Comparison of ENCODE assay signal across 9 cellular contexts in genomic region chr9:14400658-14400995, GRCh38.
DNase-seq lines count a peak whose midpoint lies in the region; ATAC-seq and TF ChIP-seq lines count a peak whose summit lies in the region.
"Had no signal": no experiment of that assay in that cellular context is flagged by ENCODE, and none has a peak within 500 bp of the region (broad histone marks: within the 10 kb centered on the region; RNA-seq: fewer than 3 reads in every experiment).

No MANE protein-coding gene starts in this region.

- CTCF ChIA-PET in activated CD4-positive, alpha-beta T cell treated with anti-CD3 and anti-CD28 coated beads, Interleukin-2, amount 10 ng/mL, durations not matched to agents 7 days and 5 days (lab: Charles Lee), result no interaction called here

- H3K4me2 ChIP-seq in skeletal muscle satellite cell (ENCODE audit: low read length), result peak overlapping the region; percentile 73

- H3K27ac Mint-ChIP-seq in activated CD4-positive, alpha-beta T cell treated with anti-CD3 and anti-CD28 coated beads, Interleukin-2, amount 10 ng/mL, durations not matched to agents 7 days and 5 days, result no peak overlapping the region

- POLR2A ChIA-PET in activated CD4-positive, alpha-beta T cell treated with anti-CD3 and anti-CD28 coated beads, Interleukin-2, amount 10 ng/mL, durations not matched to agents 7 days and 5 days (lab: Charles Lee), result no interaction called here

- H3K4me1 Mint-ChIP-seq in activated CD4-positive, alpha-beta T cell treated with anti-CD3 and anti-CD28 coated beads, Interleukin-2, amount 10 ng/mL, durations not matched to agents 7 days and 5 days, result no peaks in the 10 kb centered on the region
- H3K4me1 Mint-ChIP-seq: central memory CD8-positive, alpha-beta T cell had no signal

- ATAC-seq in GM19324 (IDR thresholded peaks at IDR 0.05; ENCODE audit: low FRiP score, unreplicated experiment), result no peak

- H3K9me3 Mint-ChIP-seq in activated CD4-positive, alpha-beta T cell treated with anti-CD3 and anti-CD28 coated beads, Interleukin-2, amount 10 ng/mL, durations not matched to agents 7 days and 5 days, result no peaks in the 10 kb centered on the region
- H3K9me3 Mint-ChIP-seq: central memory CD8-positive, alpha-beta T cell had no signal

- no peaks in the 10 kb centered on the region for H3K9me3 ChIP-seq in adrenal gland (replicated peaks in 1 of 3)
- no peaks in the 10 kb centered on the region for H3K9me3 ChIP-seq in right atrium auricular region
- H3K9me3 ChIP-seq in skeletal muscle satellite cell (replicated peaks; ENCODE audit: low read length), result no peaks in the 10 kb centered on the region

- H3K27me3 ChIP-seq in adrenal gland, result no peaks in the 10 kb centered on the region
- H3K27me3 ChIP-seq in right atrium auricular region, result no peaks in the 10 kb centered on the region
- H3K27me3 ChIP-seq in skeletal muscle satellite cell (ENCODE audit: control insufficient read depth, insufficient read depth, low read length), result peaks cover 84% of the 10 kb centered on the region

- TF ChIP-seq CTCF in AG10803 (conservative IDR thresholded peaks at IDR 0.05; ENCODE audit: low read length) (peak; percentile 73), adrenal gland (IDR thresholded peaks at IDR 0.05) (peak in 4 of 6 experiments; percentile 5 to 48 (median 36)), right atrium auricular region (IDR thresholded peaks at IDR 0.05) (peak; percentile 28 to 71)

- H3K36me3 ChIP-seq in adrenal gland (replicated peaks in 1 of 2) (no peaks in the 10 kb centered on the region), right atrium auricular region (no peaks in the 10 kb centered on the region), skeletal muscle satellite cell (ENCODE audit: insufficient read depth, low read length) (no peaks in the 10 kb centered on the region)

- no peak overlapping the region for H3K27ac ChIP-seq in adrenal gland
- H3K27ac ChIP-seq in right atrium auricular region, result no peak overlapping the region

- H3K4me3 ChIP-seq in AG10803 (ENCODE audit: low read length) (no peak overlapping the region), adrenal gland (no peak overlapping the region), right atrium auricular region (peak overlapping the region in 1 of 2 donors; percentile 9), skeletal muscle satellite cell (ENCODE audit: low read length) (peak overlapping the region; percentile 57)

- 67 to 77% (median 72%) methylated on average over 6 of the region's 6 CpGs for WGBS in adrenal gland, 4 donors

- H3K36me3 Mint-ChIP-seq in activated CD4-positive, alpha-beta T cell treated with anti-CD3 and anti-CD28 coated beads, Interleukin-2, amount 10 ng/mL, durations not matched to agents 7 days and 5 days (ENCODE audit: low read depth), result no peaks in the 10 kb centered on the region

- peak; percentile 75 for DNase-seq in AG10803 (ENCODE audit: low read depth)
- peak; percentile 44 for DNase-seq in NCI-H1092 (lab: John Stamatoyannopoulos, UW)
- peak in 6 of 7 donors; percentile 9 to 56 (median 21) for DNase-seq in adrenal gland
- peak; percentile 76 for DNase-seq in right atrium auricular region (ENCODE audit: low spot score)
- DNase-seq in stimulated activated CD4-positive, alpha-beta T cell treated with anti-CD3 and anti-CD28 coated beads, Interleukin-4, amount 100 ng/mL, for 1 hour, result no peak
- DNase-seq in activated CD4-positive, alpha-beta T cell treated with anti-CD3 and anti-CD28 coated beads, Interleukin-2, amount 10 ng/mL, durations not matched to agents 7 days and 5 days, result no peak

- H3K9ac ChIP-seq in skeletal muscle satellite cell (ENCODE audit: low read depth, low read length), result no peak overlapping the region

- intact Hi-C loops in adrenal gland (cut with DNase I), result no loop called here

- H3K4me1 ChIP-seq in adrenal gland (replicated peaks in 1 of 2), result no peaks in the 10 kb centered on the region
- H3K4me1 ChIP-seq in right atrium auricular region, result peaks cover 0 to 6% of the 10 kb centered on the region in 2 donors
- H3K4me1 ChIP-seq in skeletal muscle satellite cell (ENCODE audit: control insufficient read depth, insufficient read depth, low read length), result peaks cover 14% of the 10 kb centered on the region

- no peaks in the 10 kb centered on the region for H3K27me3 Mint-ChIP-seq in activated CD4-positive, alpha-beta T cell treated with anti-CD3 and anti-CD28 coated beads, Interleukin-2, amount 10 ng/mL, durations not matched to agents 7 days and 5 days
- H3K27me3 Mint-ChIP-seq: central memory CD8-positive, alpha-beta T cell had no signal

- TF ChIP-seq POLR2A in adrenal gland (IDR thresholded peaks at IDR 0.05), result no peak

- no peak overlapping the region for H3K4me3 Mint-ChIP-seq in activated CD4-positive, alpha-beta T cell treated with anti-CD3 and anti-CD28 coated beads, Interleukin-2, amount 10 ng/mL, durations not matched to agents 7 days and 5 days
- H3K4me3 Mint-ChIP-seq: central memory CD8-positive, alpha-beta T cell had no signal

Comparison
In these comparisons a context has a peak if more than half of its experiments do, and no peak if none do; other contexts are left out.
1. DNase-seq: peak in AG10803 (single experiment), NCI-H1092 (single experiment), adrenal gland (6 of 7) and right atrium auricular region (single experiment); none in stimulated activated CD4-positive, alpha-beta T cell treated with anti-CD3 and anti-CD28 coated beads, Interleukin-4, amount 100 ng/mL, for 1 hour (single experiment) and activated CD4-positive, alpha-beta T cell treated with anti-CD3 and anti-CD28 coated beads, Interleukin-2, amount 10 ng/mL, durations not matched to agents 7 days and 5 days (single experiment).
2. Peak in every context shown above with its lines, with median percentiles within 50 percentile points of each other: CTCF ChIP-seq.